Comparison of ENCODE assay signal across 11 cellular contexts in the genomic region with DNA sequence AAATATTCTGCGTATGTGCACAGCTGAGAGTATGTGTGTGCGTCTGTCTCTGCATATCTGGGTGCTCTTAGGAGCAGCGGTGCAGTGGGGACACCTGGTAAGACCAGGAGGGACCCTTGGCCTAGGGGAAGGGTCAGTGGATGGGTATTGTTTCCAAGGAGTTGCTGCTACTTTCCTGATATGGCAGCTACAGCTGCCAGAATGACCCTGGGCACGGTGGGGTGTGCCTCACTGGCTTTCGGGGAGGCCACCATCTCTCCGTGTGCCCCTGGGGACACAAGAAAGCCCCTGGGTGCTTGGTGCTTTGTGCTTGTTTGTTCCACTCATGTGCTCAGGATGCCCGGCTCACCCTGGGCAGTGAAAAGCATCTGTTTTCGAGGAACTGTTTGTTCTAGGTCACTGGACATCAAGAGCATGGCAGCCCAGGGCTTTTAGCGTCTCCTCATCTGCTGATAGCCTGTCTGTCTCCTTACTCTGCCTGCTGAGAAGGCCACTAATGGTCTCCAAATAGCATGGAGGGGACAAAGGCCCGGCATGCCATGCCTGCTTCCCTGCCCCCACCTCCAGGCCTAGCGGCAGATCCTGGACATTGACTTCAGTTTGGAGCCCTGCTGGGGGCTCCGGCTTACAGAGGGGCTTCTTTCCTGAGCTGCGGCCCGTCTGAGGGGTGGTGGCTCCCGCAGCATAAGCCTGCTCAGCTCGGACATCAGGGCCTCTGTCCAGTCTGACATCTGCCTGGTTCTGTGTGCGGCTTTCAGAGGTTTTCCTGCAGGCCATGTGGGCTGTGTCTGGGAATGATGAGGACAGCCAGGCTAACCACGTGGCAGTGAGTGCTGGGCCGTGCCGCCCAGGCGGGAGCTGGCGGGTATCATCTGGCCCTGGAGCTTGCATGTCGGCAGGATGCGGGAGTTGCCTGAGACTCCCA.
A peak's percentile ranks its signal among the peaks of the same experiment; 100 is the strongest.
DNase-seq lines count a peak whose midpoint lies in the region; ATAC-seq and TF ChIP-seq lines count a peak whose summit lies in the region.
"Had no signal": no experiment of that assay in that cellular context is flagged by ENCODE, and none has a peak within 500 bp of the region (broad histone marks: within the 10 kb centered on the region; RNA-seq: fewer than 3 reads in every experiment).

No MANE protein-coding gene starts in this region.

- H3K4me2 ChIP-seq in DND-41 (ENCODE audit: insufficient read depth, low read length): no peak overlapping the region

- peaks cover 80% of the 10 kb centered on the region for H3K79me2 ChIP-seq in DND-41 (ENCODE audit: insufficient read depth, low read length)

- 0 out of 2 replicates have a peak overlapping the region, but pooled peaks have one; percentile 6 for H3K27ac ChIP-seq in DND-41 (ENCODE audit: low read length)
- no peak overlapping the region for H3K27ac ChIP-seq in brain microvascular endothelial cell
- H3K27ac ChIP-seq: colonic mucosa had no signal

- H3K9me3 ChIP-seq in DND-41 (ENCODE audit: insufficient read depth, low read length, severe bottlenecking): no peaks in the 10 kb centered on the region
- H3K9me3 ChIP-seq: colonic mucosa had no signal

- H3K36me3 ChIP-seq in DND-41 (ENCODE audit: insufficient read depth, low read length): peaks cover 83% of the 10 kb centered on the region
- H3K36me3 ChIP-seq in brain microvascular endothelial cell (replicated peaks): peaks cover 9% of the 10 kb centered on the region

- H4K20me1 ChIP-seq in DND-41 (ENCODE audit: insufficient read depth, low read length): peaks cover 84% of the 10 kb centered on the region

- ATAC-seq in DND-41 (ENCODE audit: insufficient read depth, low read depth): no peak
- no peak for ATAC-seq in HG03280 (IDR thresholded peaks at IDR 0.05; ENCODE audit: unreplicated experiment)

- in situ Hi-C loops in brain microvascular endothelial cell (cut with HindIII; ENCODE audit: low pct_ligation_motif_present, low sequenced_read_pairs): no loop called here

- TF ChIP-seq CTCF in DND-41 (IDR thresholded peaks at IDR 0.05; ENCODE audit: borderline replicate concordance, extremely low read depth, low read length, poor library complexity, severe bottlenecking) (no peak), brain microvascular endothelial cell (IDR thresholded peaks at IDR 0.05; ENCODE audit: low read depth, low read length, missing control alignments) (peak; percentile 4)

- H3K4me1 ChIP-seq in DND-41 (ENCODE audit: insufficient read depth, low read length): peaks cover 14% of the 10 kb centered on the region
- H3K4me1 ChIP-seq: colonic mucosa had no signal

- DNase-seq in DND-41: no peak
- DNase-seq in brain microvascular endothelial cell: no peak
- DNase-seq in hypothalamus (lab: John Stamatoyannopoulos, UW): peak in 48 of 51 donors; percentile 13 to 91 (median 68)
- DNase-seq in retina: peak; percentile 92
- DNase-seq in cerebellar nuclear complex (lab: John Stamatoyannopoulos, UW): no peak
- no peak for DNase-seq in T-helper 1 cell
- DNase-seq in NCI-H1694 treated with DMSO at 0.1 percent for 48 hours (lab: John Stamatoyannopoulos, UW): no peak
- DNase-seq: colonic mucosa; NCI-H526; stimulated activated CD8-positive, alpha-beta memory T cell treated with anti-CD3 and anti-CD28 coated beads, Interleukin-4, amount 100 ng/mL, for 48 hours had no signal

- no peak overlapping the region for H2AFZ ChIP-seq in DND-41 (ENCODE audit: low read depth, low read length)

- H3K27me3 ChIP-seq in DND-41 (ENCODE audit: insufficient read depth, low read length, poor library complexity): no peaks in the 10 kb centered on the region
- no peaks in the 10 kb centered on the region for H3K27me3 ChIP-seq in brain microvascular endothelial cell (replicated peaks)
- H3K27me3 ChIP-seq: colonic mucosa had no signal

- no peak overlapping the region for H3K9ac ChIP-seq in DND-41 (ENCODE audit: low read depth, low read length)

- H3K4me3 ChIP-seq in DND-41 (ENCODE audit: low read depth in 1 of 2, low read length in 2 of 2) (no peak overlapping the region), brain microvascular endothelial cell (ENCODE audit: low read depth, low read length) (no peak overlapping the region)
- H3K4me3 ChIP-seq: colonic mucosa had no signal

Comparison
In these comparisons a context has a peak if more than half of its experiments do, and no peak if none do; other contexts are left out.
1. DNase-seq: peak in hypothalamus (48 of 51) and retina (single experiment); none in DND-41 (single experiment), brain microvascular endothelial cell (single experiment), cerebellar nuclear complex (0 of 2), T-helper 1 cell (0 of 5) and NCI-H1694 treated with DMSO at 0.1 percent for 48 hours (single experiment).